ENCODE assay signal across 1 cellular context in genomic region chr16:56371383-56371937, GRCh38.
TF ChIP-seq lines count a peak whose summit lies in the region.

No MANE protein-coding gene starts in this region.

TF ChIP-seq in liver, 16 proteins besides CTCF, POLR2A, EP300 and RAD21 (continued from another document):
- TF ChIP-seq ZBTB33 (IDR thresholded peaks at IDR 0.05), result no peak
